8 cellular contexts compared by ENCODE assay signal in the genomic region with DNA sequence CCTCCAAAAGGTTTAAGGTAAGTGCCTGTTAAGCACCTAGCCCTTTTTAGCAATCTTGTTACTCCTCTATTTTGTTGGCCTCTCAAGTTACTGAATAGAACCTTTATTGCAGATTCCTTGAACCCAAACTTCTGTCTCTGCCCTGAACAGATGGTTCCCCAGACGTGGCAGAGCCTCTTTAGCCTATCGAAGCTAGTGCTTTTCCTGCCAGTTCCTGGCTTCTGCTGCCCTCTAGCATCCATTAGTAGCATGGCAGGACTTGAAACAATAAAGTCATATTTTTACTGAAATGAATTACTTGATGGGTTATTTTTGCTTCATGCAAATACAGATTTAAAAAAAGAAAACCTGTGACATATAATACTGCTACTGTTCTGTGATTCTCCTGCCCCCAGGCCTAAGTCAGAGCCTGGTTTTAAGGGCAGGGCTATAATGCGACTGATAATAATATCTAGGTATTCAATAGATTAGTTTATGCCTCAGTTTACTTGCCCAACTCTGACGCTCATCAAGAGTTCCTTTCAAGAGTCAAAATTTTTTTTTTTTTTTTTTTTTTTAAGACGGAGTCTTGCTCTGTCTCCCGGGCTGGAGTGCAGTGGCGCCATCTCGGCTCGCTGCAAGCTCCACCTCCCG.
DNase-seq lines count a peak whose midpoint lies in the region; ATAC-seq and TF ChIP-seq lines count a peak whose summit lies in the region.

No MANE protein-coding gene starts in this region.

- H3K4me1 Mint-ChIP-seq in Caco-2 (ENCODE audit: low read depth, unreplicated experiment), result peaks cover 9% of the 10 kb centered on the region
- peaks cover 2% of the 10 kb centered on the region for H3K4me1 Mint-ChIP-seq in mesothelial cell of epicardium

- H3K27ac Mint-ChIP-seq in Caco-2 (ENCODE audit: unreplicated experiment) (no peak overlapping the region), mesothelial cell of epicardium (no peak overlapping the region)

- H3K27ac ChIP-seq in effector memory CD4-positive, alpha-beta T cell (ENCODE audit: insufficient read depth, low read length, poor library complexity, severe bottlenecking), result no peak overlapping the region
- no peak overlapping the region for H3K27ac ChIP-seq in substantia nigra (ENCODE audit: low read depth, low read length, poor library complexity, severe bottlenecking)

- H3K9me3 ChIP-seq in Caco-2, result no peaks in the 10 kb centered on the region
- no peaks in the 10 kb centered on the region for H3K9me3 ChIP-seq in effector memory CD4-positive, alpha-beta T cell (ENCODE audit: control insufficient read depth, low read length)

- H3K27me3 Mint-ChIP-seq in Caco-2 (ENCODE audit: insufficient read depth, unreplicated experiment) (peaks cover 10% of the 10 kb centered on the region), mesothelial cell of epicardium (ENCODE audit: low read depth) (no peaks in the 10 kb centered on the region)

- H3K36me3 Mint-ChIP-seq in Caco-2 (ENCODE audit: insufficient read depth, unreplicated experiment) (no peaks in the 10 kb centered on the region), mesothelial cell of epicardium (no peaks in the 10 kb centered on the region)

- CTCF ChIA-PET in Caco-2 (lab: Charles Lee), result interaction anchor here (0.7 kb wide), 1 partner anchor 88 kb away, joined by 5 read pairs; no protein-coding TSS in a partner anchor

- H3K9me3 Mint-ChIP-seq in Caco-2 (ENCODE audit: unreplicated experiment), result no peaks in the 10 kb centered on the region
- no peaks in the 10 kb centered on the region for H3K9me3 Mint-ChIP-seq in mesothelial cell of epicardium

- BruUV-seq in Caco-2 (replicated peaks; lab: Mats Ljungman, UMichigan), result no TSS peak

- peak; percentile 95 for ATAC-seq in GM19324 (IDR thresholded peaks at IDR 0.05; ENCODE audit: low FRiP score, unreplicated experiment)
- ATAC-seq in HG03175 (IDR thresholded peaks at IDR 0.05; ENCODE audit: unreplicated experiment), result peak; percentile 97

- DNase-seq in Caco-2 (peak in 1 of 2 experiments; percentile 53), NCI-H2171 treated with DMSO at 0.1 percent for 48 hours (lab: John Stamatoyannopoulos, UW) (peak; percentile 84), mesothelial cell of epicardium (ENCODE audit: low spot score in 2 of 2, unreplicated experiment in 2 of 2) (no peak), substantia nigra (lab: John Stamatoyannopoulos, UW) (peak in 29 of 49 donors; percentile 0 to 44 (median 9))
- peak in 2 of 3 donors; percentile 2 to 11 for DNase-seq in effector memory CD4-positive, alpha-beta T cell

- no peaks in the 10 kb centered on the region for H3K27me3 ChIP-seq in Caco-2 (replicated peaks; ENCODE audit: control insufficient read depth, insufficient read depth, low read length)
- H3K27me3 ChIP-seq in effector memory CD4-positive, alpha-beta T cell (replicated peaks; ENCODE audit: control insufficient read depth, insufficient read depth, low read length, poor library complexity, severe bottlenecking), result no peaks in the 10 kb centered on the region

- no peaks in the 10 kb centered on the region for H3K36me3 ChIP-seq in Caco-2 (ENCODE audit: control insufficient read depth, insufficient read depth, low read length)
- H3K36me3 ChIP-seq in effector memory CD4-positive, alpha-beta T cell (ENCODE audit: control insufficient read depth, insufficient read depth, low read length), result no peaks in the 10 kb centered on the region

- no peak overlapping the region for H3K4me3 Mint-ChIP-seq in Caco-2 (ENCODE audit: unreplicated experiment)
- no peak overlapping the region for H3K4me3 Mint-ChIP-seq in mesothelial cell of epicardium

- H3K4me3 ChIP-seq in Caco-2 (ENCODE audit: low read depth, low read length) (no peak overlapping the region), WI38 (ENCODE audit: low read depth, low read length) (no peak overlapping the region)
- H3K4me3 ChIP-seq in effector memory CD4-positive, alpha-beta T cell (ENCODE audit: insufficient read depth, low read depth, low read length, poor library complexity, severe bottlenecking), result peak overlapping the region; percentile 2

- POLR2A ChIA-PET in Caco-2 (lab: Charles Lee), result no interaction called here

- TF ChIP-seq CTCF in Caco-2 (IDR thresholded peaks at IDR 0.05; ENCODE audit: insufficient read depth in 1 of 2, low read depth in 1 of 2, low read length in 1 of 2, severe bottlenecking in 1 of 2, unreplicated experiment in 1 of 2) (peak; percentile 64 to 86), WI38 (IDR thresholded peaks at IDR 0.05; ENCODE audit: low read depth, low read length) (peak; percentile 41), mesothelial cell of epicardium (IDR thresholded peaks at IDR 0.05; ENCODE audit: unreplicated experiment) (peak; percentile 58)

- intact Hi-C loops in Caco-2 (cut with micrococcal nuclease; ENCODE audit: unreplicated experiment), result loop anchor here (1.0 to 10.0 kb wide), 6 partner anchors 49 to 452 kb away; no protein-coding TSS in a partner anchor

- no peaks in the 10 kb centered on the region for H3K4me1 ChIP-seq in Caco-2
- H3K4me1 ChIP-seq in effector memory CD4-positive, alpha-beta T cell (ENCODE audit: control insufficient read depth, insufficient read depth, low read length, poor library complexity, severe bottlenecking), result peaks cover 7% of the 10 kb centered on the region

Comparison
In these comparisons a context has a peak if more than half of its experiments do, and no peak if none do; other contexts are left out.
1. DNase-seq: peak in NCI-H2171 treated with DMSO at 0.1 percent for 48 hours (single experiment), effector memory CD4-positive, alpha-beta T cell (2 of 3) and substantia nigra (29 of 49); none in mesothelial cell of epicardium (0 of 2).
2. Peak in every context shown above with its lines, with median percentiles within 50 percentile points of each other: CTCF ChIP-seq.